Comparison of ENCODE assay signal across 11 cellular contexts in the genomic region with DNA sequence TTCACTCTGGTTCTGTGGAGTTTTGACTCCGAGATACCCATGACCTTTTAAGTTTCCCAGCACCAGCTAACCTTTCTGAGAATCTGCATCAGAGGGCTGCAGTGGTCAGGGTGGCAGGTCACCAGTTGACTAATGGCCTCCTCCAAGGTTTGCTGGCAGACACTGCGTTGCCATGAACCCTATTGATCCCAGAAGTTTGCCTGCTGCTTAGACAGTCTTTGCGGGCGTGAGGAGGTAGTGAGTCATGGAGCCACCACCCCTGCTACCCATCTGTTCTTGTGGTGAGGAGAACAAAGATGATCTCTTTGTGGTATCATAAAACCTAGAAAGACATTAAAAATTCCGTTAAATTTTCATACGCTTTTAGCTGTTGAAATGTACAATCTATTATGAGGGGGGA.
A peak's percentile ranks its signal among the peaks of the same experiment; 100 is the strongest.
DNase-seq lines count a peak whose midpoint lies in the region; ATAC-seq and TF ChIP-seq lines count a peak whose summit lies in the region.
"Had no signal": no experiment of that assay in that cellular context is flagged by ENCODE, and none has a peak within 500 bp of the region (broad histone marks: within the 10 kb centered on the region; RNA-seq: fewer than 3 reads in every experiment).

No MANE protein-coding gene starts in this region.

- peaks cover 66% of the 10 kb centered on the region for H3K4me1 ChIP-seq in SJCRH30
- H3K4me1 ChIP-seq: left lung had no signal

- no peak for ATAC-seq in left cardiac atrium
- ATAC-seq in left ventricle myocardium superior: no peak
- ATAC-seq: effector memory CD8-positive, alpha-beta T cell; left lung had no signal

- no peak overlapping the region for H3K4me3 ChIP-seq in SJCRH30
- no peak overlapping the region for H3K4me3 ChIP-seq in brain microvascular endothelial cell (ENCODE audit: low read depth, low read length)
- H3K4me3 ChIP-seq: left lung had no signal

- H3K27ac ChIP-seq in SJCRH30: peak overlapping the region; percentile 82
- H3K27ac ChIP-seq in brain microvascular endothelial cell: peak overlapping the region; percentile 12
- H3K27ac ChIP-seq: left lung had no signal

- no peaks in the 10 kb centered on the region for H3K36me3 ChIP-seq in SJCRH30
- H3K36me3 ChIP-seq in brain microvascular endothelial cell (replicated peaks): no peaks in the 10 kb centered on the region
- H3K36me3 ChIP-seq: left lung had no signal

- no peak for TF ChIP-seq CTCF in brain microvascular endothelial cell (IDR thresholded peaks at IDR 0.05; ENCODE audit: low read depth, low read length, missing control alignments)

- no peaks in the 10 kb centered on the region; the same call in 1 of the 2 replicates for H3K9me3 ChIP-seq in SJCRH30 (replicated peaks)
- H3K9me3 ChIP-seq: left lung had no signal

- no peaks in the 10 kb centered on the region for H3K27me3 ChIP-seq in SJCRH30
- no peaks in the 10 kb centered on the region for H3K27me3 ChIP-seq in brain microvascular endothelial cell (replicated peaks)
- H3K27me3 ChIP-seq: left lung had no signal

- peak; percentile 68 for DNase-seq in activated CD8-positive, alpha-beta memory T cell treated with anti-CD3 and anti-CD28 coated beads for 24 hours
- DNase-seq in activated CD8-positive, alpha-beta memory T cell treated with anti-CD3 and anti-CD28 coated beads, Interleukin-2, amount 50 U/mL, for 4 hours: no peak
- DNase-seq in SJCRH30: peak; percentile 84 to 85
- peak; percentile 50 for DNase-seq in brain microvascular endothelial cell
- peak; percentile 26 for DNase-seq in stimulated activated CD8-positive, alpha-beta memory T cell treated with anti-CD3 and anti-CD28 coated beads, Interleukin-4, amount 100 ng/mL, for 24 hours (ENCODE audit: low read depth)
- no peak for DNase-seq in left cardiac atrium
- DNase-seq in left ventricle myocardium superior: no peak
- no peak for DNase-seq in activated gamma-delta T cell (lab: John Stamatoyannopoulos, UW)
- DNase-seq: effector memory CD8-positive, alpha-beta T cell; GOT3; left lung had no signal

- intact Hi-C loops in left cardiac atrium (cut with DNase I) (no loop called here), left ventricle myocardium superior (cut with micrococcal nuclease) (no loop called here)

- in situ Hi-C loops in brain microvascular endothelial cell (cut with HindIII; ENCODE audit: low pct_ligation_motif_present, low sequenced_read_pairs): no loop called here

Comparison
In these comparisons a context has a peak if more than half of its experiments do, and no peak if none do; other contexts are left out.
1. DNase-seq: peak in activated CD8-positive, alpha-beta memory T cell treated with anti-CD3 and anti-CD28 coated beads for 24 hours (single experiment), SJCRH30 (2 of 2), brain microvascular endothelial cell (single experiment) and stimulated activated CD8-positive, alpha-beta memory T cell treated with anti-CD3 and anti-CD28 coated beads, Interleukin-4, amount 100 ng/mL, for 24 hours (single experiment); none in activated CD8-positive, alpha-beta memory T cell treated with anti-CD3 and anti-CD28 coated beads, Interleukin-2, amount 50 U/mL, for 4 hours (single experiment), left cardiac atrium (single experiment), left ventricle myocardium superior (single experiment) and activated gamma-delta T cell (single experiment).